In the genomic region with DNA sequence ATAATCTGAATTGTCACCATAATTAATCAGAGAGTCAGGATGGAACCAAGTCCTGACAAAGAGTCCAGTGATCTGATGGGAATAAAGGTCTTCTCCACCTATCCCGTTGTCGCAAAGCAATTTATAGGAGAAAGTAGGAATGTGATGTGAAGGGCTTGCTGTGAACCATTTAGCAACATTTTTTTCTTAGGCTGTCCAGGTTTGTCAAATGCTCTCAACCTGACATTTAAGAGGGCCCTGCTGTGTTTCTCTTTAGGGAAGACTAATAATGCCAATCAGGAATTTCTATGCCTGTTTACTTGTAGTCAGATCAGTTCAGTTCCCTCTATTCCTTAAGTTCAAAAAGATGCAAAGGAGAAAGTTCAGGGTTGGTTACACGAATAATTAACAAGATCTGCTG, we compare ENCODE assay signal across 24 cellular contexts.
"Had no signal": no experiment of that assay in that cellular context is flagged by ENCODE, and none has a peak within 500 bp of the region (broad histone marks: within the 10 kb centered on the region; RNA-seq: fewer than 3 reads in every experiment).

No MANE protein-coding gene starts in this region.

- H3K27me3 ChIP-seq: gastrocnemius medialis, ovary, sigmoid colon, stomach, thyroid gland, vagina had no signal

- H3K4me3 ChIP-seq: dorsolateral prefrontal cortex, gastrocnemius medialis, lung, ovary, psoas muscle, sigmoid colon, stomach, thyroid gland, vagina had no signal

- H3K27ac ChIP-seq: dorsolateral prefrontal cortex, gastrocnemius medialis, ovary, psoas muscle, sigmoid colon, stomach, thyroid gland, vagina had no signal

- H3K4me3 Mint-ChIP-seq: naive thymus-derived CD4-positive, alpha-beta T cell; nephron; stimulated activated effector memory CD8-positive, alpha-beta T cell treated with anti-CD3 and anti-CD28 coated beads, Interleukin-12 subunit alpha, Interleukin-12 subunit beta, amount 100 ng/mL, for 72 hours had no signal

- H3K36me3 ChIP-seq: gastrocnemius medialis, ovary, sigmoid colon, stomach, thyroid gland, vagina had no signal

- H3K9me3 ChIP-seq: gastrocnemius medialis, ovary, psoas muscle, sigmoid colon, stomach, thyroid gland, vagina had no signal

- H3K9me3 Mint-ChIP-seq: nephron; stimulated activated effector memory CD8-positive, alpha-beta T cell treated with anti-CD3 and anti-CD28 coated beads, Interleukin-12 subunit alpha, Interleukin-12 subunit beta, amount 100 ng/mL, for 72 hours had no signal

- H3K27ac Mint-ChIP-seq: naive thymus-derived CD4-positive, alpha-beta T cell; nephron; stimulated activated effector memory CD8-positive, alpha-beta T cell treated with anti-CD3 and anti-CD28 coated beads, Interleukin-12 subunit alpha, Interleukin-12 subunit beta, amount 100 ng/mL, for 72 hours had no signal

- H3K4me1 Mint-ChIP-seq: nephron; stimulated activated effector memory CD8-positive, alpha-beta T cell treated with anti-CD3 and anti-CD28 coated beads, Interleukin-12 subunit alpha, Interleukin-12 subunit beta, amount 100 ng/mL, for 72 hours had no signal

- DNase-seq: cortex of kidney; dorsolateral prefrontal cortex; effector CD4-positive, alpha-beta T cell; gastrocnemius medialis; head of caudate nucleus; mesenchymal stem cell; midbrain; naive thymus-derived CD4-positive, alpha-beta T cell; occipital lobe; ovary; posterior cingulate gyrus; psoas muscle; right cardiac atrium; sigmoid colon; stimulated activated CD4-positive, alpha-beta T cell treated with anti-CD3 and anti-CD28 coated beads, Interleukin-2, amount 100 ng/mL, for 24 hours; stimulated activated CD4-positive, alpha-beta T cell treated with anti-CD3 and anti-CD28 coated beads, Interleukin-4, amount 100 ng/mL, for 24 hours; stimulated activated naive CD4-positive, alpha-beta T cell treated with Interleukin-2 at 50 U/mL for 16 hours; stomach; thyroid gland; trophoblast cell had no signal

- H3K36me3 Mint-ChIP-seq: naive thymus-derived CD4-positive, alpha-beta T cell; stimulated activated effector memory CD8-positive, alpha-beta T cell treated with anti-CD3 and anti-CD28 coated beads, Interleukin-12 subunit alpha, Interleukin-12 subunit beta, amount 100 ng/mL, for 72 hours had no signal
